1 cellular context compared by ENCODE assay signal in genomic region chr19:48993175-48994034, GRCh38.
A peak's percentile ranks its signal among the peaks of the same experiment; 100 is the strongest.
TF ChIP-seq lines count a peak whose summit lies in the region.

TSS of gene GYS1 (minus strand) at chr19:48993309. CDS start at chr19:48993112, 197 bp downstream.
TSS of gene RUVBL2 (plus strand) at chr19:48993887. CDS start at chr19:48993912, 25 bp downstream.

TF ChIP-seq in K562, 482 proteins besides CTCF, POLR2A, EP300 and RAD21 (continued from another document and continues in another):
- TF ChIP-seq ARID4B (CRISPR knock-in tag; IDR thresholded peaks at IDR 0.05) (peak; percentile 30), MTA2 (IDR thresholded peaks at IDR 0.05; ENCODE audit: low read depth) (peak; percentile 72; the same call in 1 of the 2 replicates), TAL1 (IDR thresholded peaks at IDR 0.05) (no peak), HDAC6 (IDR thresholded peaks at IDR 0.05; ENCODE audit: low read depth, low read length) (no peak), ETV6 (IDR thresholded peaks at IDR 0.05; ENCODE audit: borderline replicate concordance in 1 of 2, low read depth in 2 of 2, low read length in 1 of 2) (no peak), ETV6 (CRISPR knock-in tag; IDR thresholded peaks at IDR 0.05; ENCODE audit: borderline replicate concordance) (no peak), GATAD2A (IDR thresholded peaks at IDR 0.05) (peak; percentile 98), PTTG1 (tag; IDR thresholded peaks at IDR 0.05; ENCODE audit: low read depth) (no peak), ZNF124 (CRISPR knock-in tag; IDR thresholded peaks at IDR 0.05) (no peak), ZNF12 (CRISPR knock-in tag; IDR thresholded peaks at IDR 0.05) (0 out of 2 replicates have a peak, but pooled peaks have one; percentile 8), TARDBP (IDR thresholded peaks at IDR 0.05) (peak; percentile 23; the same call in 1 of the 2 replicates), SETDB1 (IDR thresholded peaks at IDR 0.05; ENCODE audit: low read length) (no peak), JUN (IDR thresholded peaks at IDR 0.05; ENCODE audit: borderline replicate concordance, low read depth, low read length) (0 out of 2 replicates have a peak, but pooled peaks have one; percentile 5), JUN (CRISPR knock-in tag; IDR thresholded peaks at IDR 0.05; ENCODE audit: borderline replicate concordance) (0 out of 2 replicates have a peak, but pooled peaks have one; percentile 63), RHOXF2B (CRISPR knock-in tag; conservative IDR thresholded peaks at IDR 0.05) (no peak), BCLAF1 (IDR thresholded peaks at IDR 0.05; ENCODE audit: borderline replicate concordance in 1 of 2, control insufficient read depth in 1 of 2, low read depth in 2 of 2, low read length in 1 of 2) (no peak), CBX8 (IDR thresholded peaks at IDR 0.05; ENCODE audit: borderline replicate concordance, extremely low read depth, low read depth, low read length, poor library complexity, severe bottlenecking) (no peak), NONO (IDR thresholded peaks at IDR 0.05; ENCODE audit: low read depth in 2 of 2, low read length in 1 of 2) (0 out of 4 replicates have a peak, but pooled peaks of 1 of the 2 experiments have one; percentile 72), THRAP3 (IDR thresholded peaks at IDR 0.05; ENCODE audit: borderline replicate concordance) (no peak), TEAD4 (IDR thresholded peaks at IDR 0.05; ENCODE audit: low read length) (no peak), TEAD4 (CRISPR knock-in tag; IDR thresholded peaks at IDR 0.05; ENCODE audit: borderline replicate concordance) (no peak), CREM (IDR thresholded peaks at IDR 0.05; ENCODE audit: low read depth) (peak; percentile 87), ETV1 (tag; conservative IDR thresholded peaks at IDR 0.05; ENCODE audit: low read depth) (peak; percentile 52), NR2F6 (CRISPR knock-in tag; IDR thresholded peaks at IDR 0.05) (no peak), ZNF408 (CRISPR knock-in tag; IDR thresholded peaks at IDR 0.05; ENCODE audit: low read depth) (no peak), ZNF395 (CRISPR knock-in tag; IDR thresholded peaks at IDR 0.05) (no peak), FOXP1 (CRISPR knock-in tag; IDR thresholded peaks at IDR 0.05) (0 out of 2 replicates have a peak, but pooled peaks have one; percentile 62), CHCHD3 (CRISPR knock-in tag; IDR thresholded peaks at IDR 0.05) (no peak), SRSF9 (IDR thresholded peaks at IDR 0.05; ENCODE audit: borderline replicate concordance, low read depth, low read length) (no peak), ZNF77 (CRISPR knock-in tag; IDR thresholded peaks at IDR 0.05) (no peak), YY1 (IDR thresholded peaks at IDR 0.05; ENCODE audit: borderline replicate concordance in 1 of 3, control insufficient read depth in 1 of 3, extremely low read depth in 1 of 3, insufficient read depth in 3 of 3, insufficient read length in 1 of 3, insufficient replicate concordance in 2 of 3, low read depth in 1 of 3, low read length in 2 of 3) (peak; percentile 22 to 94 (median 87)), CAMTA2 (CRISPR knock-in tag; conservative IDR thresholded peaks at IDR 0.05) (no peak), BMI1 (IDR thresholded peaks at IDR 0.05; ENCODE audit: low read length) (no peak), MCM3 (IDR thresholded peaks at IDR 0.05) (no peak), ELK1 (CRISPR knock-in tag; IDR thresholded peaks at IDR 0.05) (no peak), ZBTB2 (IDR thresholded peaks at IDR 0.05) (peak; percentile 89; the same call in 1 of the 2 replicates), CXXC5 (CRISPR knock-in tag; IDR thresholded peaks at IDR 0.05) (peak; percentile 73), FOXO4 (CRISPR knock-in tag; IDR thresholded peaks at IDR 0.05) (no peak), GABPB1 (CRISPR knock-in tag; IDR thresholded peaks at IDR 0.05) (peak; percentile 93), TCF7L2 (IDR thresholded peaks at IDR 0.05; ENCODE audit: low read depth, low read length) (no peak), NFE2 (IDR thresholded peaks at IDR 0.05; ENCODE audit: low read depth) (no peak), RBM22 (IDR thresholded peaks at IDR 0.05; ENCODE audit: low read depth, low read length, poor library complexity, severe bottlenecking) (no peak), ZFX (CRISPR knock-in tag; IDR thresholded peaks at IDR 0.05) (no peak; the same call in none of the 2 replicates), PKNOX1 (IDR thresholded peaks at IDR 0.05) (peak; percentile 99), ARID3B (CRISPR knock-in tag; IDR thresholded peaks at IDR 0.05; ENCODE audit: borderline replicate concordance) (no peak), MYBL2 (IDR thresholded peaks at IDR 0.05; ENCODE audit: low read depth) (peak; percentile 74), MYBL2 (CRISPR knock-in tag; IDR thresholded peaks at IDR 0.05; ENCODE audit: borderline replicate concordance) (no peak), ZNF280A (IDR thresholded peaks at IDR 0.05; ENCODE audit: low read depth, partially characterized antibody) (no peak), BCL6 (CRISPR knock-in tag; IDR thresholded peaks at IDR 0.05) (no peak), RBM34 (IDR thresholded peaks at IDR 0.05; ENCODE audit: borderline replicate concordance, insufficient read depth, low read length) (no peak), SIN3A (IDR thresholded peaks at IDR 0.05; ENCODE audit: borderline replicate concordance in 2 of 2, control insufficient read depth in 1 of 2, low read depth in 2 of 2, low read length in 2 of 2) (peak; percentile 34 to 95; a peak in 2 of 4 replicates)
